ENCODE assay signal across 8 cellular contexts in genomic region chr1:170664283-170664827, GRCh38. TPM values are rescaled to one million over a fixed set of nuclear protein-coding genes. Genes with fewer than 3 reads are reported as not detected.
DNase-seq lines count a peak whose midpoint lies in the region; ATAC-seq and TF ChIP-seq lines count a peak whose summit lies in the region.

No MANE protein-coding gene starts in this region.

- peaks cover 100% of the 10 kb centered on the region for H3K27me3 Mint-ChIP-seq in stimulated activated naive CD8-positive, alpha-beta T cell treated with anti-CD3 and anti-CD28 coated beads, Interleukin-15, amount 100 ng/mL, for 72 hours

- peak overlapping the region; percentile 47 to 81 (median 67) for H3K4me3 ChIP-seq in dorsolateral prefrontal cortex
- peak overlapping the region; percentile 54 for H3K4me3 ChIP-seq in mesodermal cell (ENCODE audit: extremely low read depth, insufficient read depth, low read length, poor library complexity, severe bottlenecking)
- H3K4me3 ChIP-seq in aorta (ENCODE audit: low read length in 2 of 2): peak overlapping the region; percentile 90 to 91

- H3K4me3 Mint-ChIP-seq in stimulated activated naive CD8-positive, alpha-beta T cell treated with anti-CD3 and anti-CD28 coated beads, Interleukin-15, amount 100 ng/mL, for 72 hours: peak overlapping the region; percentile 74 to 77

- H3K9me3 ChIP-seq in mesodermal cell (ENCODE audit: control insufficient read depth, low read length): no peaks in the 10 kb centered on the region
- H3K9me3 ChIP-seq in aorta (ENCODE audit: control insufficient read depth, low read length): no peaks in the 10 kb centered on the region

- peaks cover 0 to 91% (median 27%) of the 10 kb centered on the region in 45 donors for H3K27me3 ChIP-seq in dorsolateral prefrontal cortex
- no peaks in the 10 kb centered on the region for H3K27me3 ChIP-seq in aorta (ENCODE audit: control insufficient read depth in 1 of 2, insufficient read depth in 2 of 2, low read length in 1 of 2)

- no peak for TF ChIP-seq CTCF in dorsolateral prefrontal cortex (IDR thresholded peaks at IDR 0.05 in 54 of 56, conservative IDR thresholded peaks at IDR 0.05 in 2 of 56; ENCODE audit: low read depth in 1 of 56, partially characterized antibody in 56 of 56)

- intact Hi-C loops in dorsolateral prefrontal cortex (cut with DNase I) (loop anchor here in 1 of 2 donors (10.0 kb wide), 1 partner anchor 130 kb away; the partner anchor contains the start of gene GORAB), aorta (cut with DNase I) (loop anchor here (5.0 to 10.0 kb wide), 9 partner anchors 48 to 737 kb away; partner anchors contain the start of genes GORAB (in 2 of the 2) and KIFAP3 (in 1 of the 2))

- peaks cover 77% of the 10 kb centered on the region for H3K4me1 Mint-ChIP-seq in stimulated activated naive CD8-positive, alpha-beta T cell treated with anti-CD3 and anti-CD28 coated beads, Interleukin-15, amount 100 ng/mL, for 72 hours

- H3K4me1 ChIP-seq in mesodermal cell (ENCODE audit: control insufficient read depth, insufficient read depth, low read length, poor library complexity, severe bottlenecking) (peaks cover 22% of the 10 kb centered on the region), aorta (ENCODE audit: control insufficient read depth in 1 of 2, insufficient read depth in 2 of 2, low read length in 2 of 2) (no peaks in the 10 kb centered on the region)

- H3K27ac Mint-ChIP-seq in stimulated activated naive CD8-positive, alpha-beta T cell treated with anti-CD3 and anti-CD28 coated beads, Interleukin-15, amount 100 ng/mL, for 72 hours: no peak overlapping the region

- peak; percentile 18 for ATAC-seq in stimulated activated naive CD8-positive, alpha-beta T cell treated with anti-CD3 and anti-CD28 coated beads, Interleukin-15, amount 100 ng/mL, for 72 hours
- ATAC-seq in stimulated activated naive CD8-positive, alpha-beta T cell treated with anti-CD3 and anti-CD28 coated beads, Interleukin-15, Interleukin-2, amounts not matched to agents 100 U/mL and 50 U/mL, for 24 hours: no peak
- ATAC-seq in aorta (ENCODE audit: low FRiP score) (peak; percentile 3), GM21526 (IDR thresholded peaks at IDR 0.05; ENCODE audit: low FRiP score, unreplicated experiment) (no peak), GM18909 (IDR thresholded peaks at IDR 0.05; ENCODE audit: poor library complexity, unreplicated experiment) (no peak), HG03196 (IDR thresholded peaks at IDR 0.05; ENCODE audit: unreplicated experiment) (no peak)

- WGBS in mesodermal cell (ENCODE audit: insufficient coverage in 2 of 2), 2 experiments: 0 to 1% methylated on average over 32 to 41 of the region's 42 CpGs
- 0% methylated on average over 42 of the region's 42 CpGs for whole genome bisulfite sequencing in aorta, 2 donors

- H3K27ac ChIP-seq in dorsolateral prefrontal cortex: peak overlapping the region in 57 of 59 donors; percentile 29 to 92 (median 77)
- peak overlapping the region; percentile 85 for H3K27ac ChIP-seq in mesodermal cell (ENCODE audit: low read depth, low read length, severe bottlenecking)
- H3K27ac ChIP-seq in aorta (ENCODE audit: low read depth in 1 of 2, low read length in 2 of 2): peak overlapping the region; percentile 71 to 83

- DNase-seq in stimulated activated naive CD8-positive, alpha-beta T cell treated with anti-CD3 and anti-CD28 coated beads, Interleukin-15, amount 100 ng/mL, for 72 hours: no peak
- no peak for DNase-seq in stimulated activated naive CD8-positive, alpha-beta T cell treated with anti-CD3 and anti-CD28 coated beads, Interleukin-15, Interleukin-2, amounts not matched to agents 100 U/mL and 50 U/mL, for 24 hours
- DNase-seq in dorsolateral prefrontal cortex (no peak), aorta (peak in 1 of 2 donors; percentile 78)

- no peaks in the 10 kb centered on the region for H3K9me3 Mint-ChIP-seq in stimulated activated naive CD8-positive, alpha-beta T cell treated with anti-CD3 and anti-CD28 coated beads, Interleukin-15, amount 100 ng/mL, for 72 hours

- H3K36me3 ChIP-seq in mesodermal cell (ENCODE audit: control insufficient read depth, insufficient read depth, low read length) (no peaks in the 10 kb centered on the region), aorta (ENCODE audit: control insufficient read depth in 1 of 2, insufficient read depth in 2 of 2, low read length in 1 of 2) (no peaks in the 10 kb centered on the region)

RNA-seq across cellular contexts. Expression of gene PRRX1, which starts 0.4 kb away (rescaled TPM):
- total RNA-seq in dorsolateral prefrontal cortex (10 to 100 TPM; 10.7 to 40.0 (median 20.3) TPM), aorta (100 to 1,000 TPM; 159 to 272 TPM)
- 76.0 TPM for polyA plus RNA-seq in mesodermal cell (2013, experiment 1 of 2)
- polyA plus RNA-seq in mesodermal cell (2013, experiment 2 of 2): 84.5 TPM
- polyA plus RNA-seq in aorta: 10 to 100 TPM; 15.2 to 51.6 TPM

Comparison
In these comparisons a context has a peak if more than half of its experiments do, and no peak if none do; other contexts are left out.
1. ATAC-seq: peak in stimulated activated naive CD8-positive, alpha-beta T cell treated with anti-CD3 and anti-CD28 coated beads, Interleukin-15, amount 100 ng/mL, for 72 hours (single experiment) and aorta (single experiment); none in stimulated activated naive CD8-positive, alpha-beta T cell treated with anti-CD3 and anti-CD28 coated beads, Interleukin-15, Interleukin-2, amounts not matched to agents 100 U/mL and 50 U/mL, for 24 hours (single experiment), GM21526 (single experiment), GM18909 (single experiment) and HG03196 (single experiment).
2. Peak in every context shown above with its lines, with median percentiles within 50 percentile points of each other: H3K27ac ChIP-seq and H3K4me3 ChIP-seq.